ENCODE assay signal across 8 cellular contexts in the genomic region with DNA sequence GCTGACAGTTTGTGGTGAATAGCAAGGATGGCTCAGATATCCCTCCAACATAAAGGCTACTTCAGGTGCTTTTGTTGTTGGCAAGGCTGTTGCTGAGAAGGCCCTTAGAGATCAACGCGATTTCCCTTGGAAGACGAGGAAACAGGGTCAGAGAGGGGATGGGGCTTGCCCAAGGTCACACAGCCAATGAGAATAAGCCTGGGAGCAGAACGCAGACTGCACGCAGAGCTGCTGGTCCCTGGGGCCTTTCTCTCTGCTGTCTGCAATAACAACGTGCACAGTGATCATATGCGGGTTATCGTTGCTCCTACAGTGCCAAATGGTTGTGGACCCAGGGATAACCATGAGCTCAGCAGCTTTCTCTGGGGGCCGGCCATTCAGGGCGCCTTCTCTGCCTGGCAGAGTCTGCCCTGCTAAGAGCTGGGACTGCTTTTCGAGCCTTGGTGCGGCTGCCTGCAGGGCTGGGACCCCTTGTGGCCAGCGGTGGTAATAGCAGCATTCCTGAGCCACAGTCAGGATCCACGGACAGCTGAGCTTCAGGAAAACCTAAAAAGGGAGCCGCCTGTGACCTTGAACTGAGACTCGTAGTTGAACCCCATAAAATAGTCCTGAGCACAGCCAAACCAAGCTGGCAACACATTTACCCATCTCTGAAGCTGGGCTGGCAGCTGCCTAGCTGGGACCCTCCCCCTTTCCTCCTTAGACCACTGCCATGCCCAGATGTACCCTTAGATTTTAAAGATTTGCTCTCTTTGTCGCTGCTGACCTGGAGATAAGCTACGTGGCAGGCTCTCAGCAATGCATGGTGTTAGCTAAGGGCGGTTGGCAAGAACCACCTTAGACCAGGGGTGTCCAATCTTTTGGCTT. TPM values are rescaled to one million over a fixed set of nuclear protein-coding genes. Genes with fewer than 3 reads are reported as not detected.
A peak's percentile ranks its signal among the peaks of the same experiment; 100 is the strongest.
DNase-seq lines count a peak whose midpoint lies in the region; ATAC-seq, FAIRE-seq and TF ChIP-seq lines count a peak whose summit lies in the region.

No MANE protein-coding gene starts in this region.

- H4K20me1 ChIP-seq in H1 (replicated peaks in 1 of 2; ENCODE audit: control insufficient read depth in 1 of 2, insufficient read depth in 2 of 2, low read length in 2 of 2): no peaks in the 10 kb centered on the region

- no peak overlapping the region for H3K27ac Mint-ChIP-seq in activated CD4-positive, alpha-beta memory T cell treated with anti-CD3 and anti-CD28 coated beads, Interleukin-2, amount 10 ng/mL, durations not matched to agents 7 days and 5 days

- H2BK15ac ChIP-seq in H1 (ENCODE audit: low read length): peak overlapping the region; percentile 61; the same call in 1 of the 2 replicates

- H3K14ac ChIP-seq in H1 (ENCODE audit: insufficient read length): no peak overlapping the region

- H4K8ac ChIP-seq in H1 (ENCODE audit: extremely low read depth, insufficient read depth, low read length): no peak overlapping the region

- ATAC-seq in GM19035 (IDR thresholded peaks at IDR 0.05; ENCODE audit: unreplicated experiment): no peak

- no peak for TF ChIP-seq EP300 in H1 (IDR thresholded peaks at IDR 0.05; ENCODE audit: borderline replicate concordance in 1 of 2, low read depth in 2 of 2, low read length in 2 of 2)

- no peak overlapping the region for H2AK5ac ChIP-seq in H1 (ENCODE audit: low read depth, low read length)

- H3K9me3 Mint-ChIP-seq in activated CD4-positive, alpha-beta memory T cell treated with anti-CD3 and anti-CD28 coated beads, Interleukin-2, amount 10 ng/mL, durations not matched to agents 7 days and 5 days: no peaks in the 10 kb centered on the region

- peak; percentile 82 for FAIRE-seq in H1 (lab: Jason Lieb, UNC)

- CTCF ChIA-PET in AG04450 (lab: Charles Lee): interaction anchor here (0.6 to 4.2 kb wide), 31 partner anchors 10 to 1075 kb away, joined by 3 to 142 read pairs (median 4); partner anchors contain the start of gene HTR6
- CTCF ChIA-PET in activated CD4-positive, alpha-beta memory T cell treated with anti-CD3 and anti-CD28 coated beads, Interleukin-2, amount 10 ng/mL, durations not matched to agents 7 days and 5 days (lab: Charles Lee): interaction anchor here (0.5 to 7.0 kb wide), 15 partner anchors 9 to 209 kb away, joined by 3 to 77 read pairs (median 4); no protein-coding TSS in a partner anchor
- CTCF ChIA-PET in H1 (lab: Charles Lee; ENCODE audit: partially characterized antibody): interaction anchor here (0.7 to 9.8 kb wide), 42 partner anchors 9 to 896 kb away, joined by 3 to 127 read pairs (median 5); partner anchors contain the start of genes HTR6 and OTUD3

- peak overlapping the region; percentile 10 to 70; a peak in 3 of 4 replicates for H3K4me2 ChIP-seq in H1 (ENCODE audit: insufficient read depth in 1 of 2, low read depth in 2 of 2, low read length in 2 of 2)

- no peaks in the 10 kb centered on the region for H3K79me2 ChIP-seq in H1 (ENCODE audit: control insufficient read depth in 1 of 2, insufficient read depth in 2 of 2, low read length in 2 of 2)

- no peak overlapping the region for H2BK120ac ChIP-seq in H1 (replicated peaks; ENCODE audit: low read depth, low read length)

- peak overlapping the region; percentile 15 for H4K91ac ChIP-seq in H1 (replicated peaks; ENCODE audit: insufficient read length, low read length)

- no peaks in the 10 kb centered on the region; the same call in 1 of the 2 replicates for H3K79me1 ChIP-seq in H1 (ENCODE audit: low read depth, low read length)

- H2BK20ac ChIP-seq in H1 (ENCODE audit: low read length): 0 out of 2 replicates have a peak overlapping the region, but pooled peaks have one; percentile 53

- H3K56ac ChIP-seq in H1 (replicated peaks; ENCODE audit: insufficient read length, low read depth, low read length): no peak overlapping the region

- H3K36me3 ChIP-seq in H1 (ENCODE audit: control insufficient read depth in 2 of 4, insufficient read depth in 4 of 4, low read length in 3 of 4): no peaks in the 10 kb centered on the region

- no peak overlapping the region for H2BK5ac ChIP-seq in H1 (ENCODE audit: low read depth, low read length)

- H3K27ac ChIP-seq in AG04450 (ENCODE audit: low read depth, low read length) (no peak overlapping the region), H1 (ENCODE audit: low read depth, low read length) (no peak overlapping the region)

- H3K4me1 Mint-ChIP-seq in activated CD4-positive, alpha-beta memory T cell treated with anti-CD3 and anti-CD28 coated beads, Interleukin-2, amount 10 ng/mL, durations not matched to agents 7 days and 5 days: peaks cover 4% of the 10 kb centered on the region

- peaks cover 0 to 8% (median 3%) of the 10 kb centered on the region in 4 experiments; a peak in 5 of 7 replicates for H3K4me1 ChIP-seq in H1 (replicated peaks in 1 of 4; ENCODE audit: control insufficient read depth in 3 of 4, insufficient read depth in 4 of 4, low read length in 3 of 4)

- TF ChIP-seq CTCF in AG04450 (IDR thresholded peaks at IDR 0.05; ENCODE audit: low read depth, low read length) (peak; percentile 97), GM12875 (IDR thresholded peaks at IDR 0.05; ENCODE audit: borderline replicate concordance, insufficient read depth, low read depth, low read length) (peak; percentile 96), H1 (IDR thresholded peaks at IDR 0.05; ENCODE audit: control extremely low read depth in 1 of 3, insufficient read depth in 1 of 3, low read depth in 1 of 3, low read length in 3 of 3) (peak; percentile 92 to 95 (median 94))

- H3K9ac ChIP-seq in H1 (replicated peaks in 1 of 4; ENCODE audit: extremely low read depth in 1 of 4, low read depth in 3 of 4, low read length in 3 of 4): no peak overlapping the region

- POLR2A ChIA-PET in AG04450 (lab: Yijun Ruan, JAX): interaction anchor here (2.1 kb wide), 1 partner anchor 43 kb away, joined by 7 read pairs; no protein-coding TSS in a partner anchor
- POLR2A ChIA-PET in activated CD4-positive, alpha-beta memory T cell treated with anti-CD3 and anti-CD28 coated beads, Interleukin-2, amount 10 ng/mL, durations not matched to agents 7 days and 5 days (lab: Charles Lee): interaction anchor here (2.5 kb wide), 1 partner anchor 43 kb away, joined by 5 read pairs; no protein-coding TSS in a partner anchor
- POLR2A ChIA-PET in H1 (lab: Charles Lee; ENCODE audit: partially characterized antibody): interaction anchor here (2.2 kb wide), 1 partner anchor 11 kb away, joined by 6 read pairs; no protein-coding TSS in a partner anchor

- H2BK12ac ChIP-seq in H1 (ENCODE audit: low read depth, low read length): no peak overlapping the region

- H4K5ac ChIP-seq in H1 (ENCODE audit: insufficient read length, low read depth, low read length): no peak overlapping the region

- TF ChIP-seq RAD21 in H1 (IDR thresholded peaks at IDR 0.05 in 1 of 2, conservative IDR thresholded peaks at IDR 0.05 in 1 of 2; ENCODE audit: low read depth in 2 of 2, low read length in 2 of 2): peak; percentile 66 to 78

- no peaks in the 10 kb centered on the region for H3K27me3 Mint-ChIP-seq in activated CD4-positive, alpha-beta memory T cell treated with anti-CD3 and anti-CD28 coated beads, Interleukin-2, amount 10 ng/mL, durations not matched to agents 7 days and 5 days

- H2AFZ ChIP-seq in H1 (ENCODE audit: low read length): peak overlapping the region; percentile 99

- TF ChIP-seq POLR2A in H1 (IDR thresholded peaks at IDR 0.05; ENCODE audit: control extremely low read depth in 1 of 2, low read depth in 2 of 2, low read length in 2 of 2): no peak

- WGBS in H1 (ENCODE audit: extremely low coverage in 1 of 2, insufficient coverage in 1 of 2, insufficient read length in 1 of 2, insufficient replicate concordance in 2 of 2, low coverage in 1 of 2, low lambda C conversion rate in 2 of 2, missing lambda C conversion rate in 1 of 2), 2 experiments: 16% methylated on average over 19 of the region's 19 CpGs; no CpG with 5 or more reads in 1 of the 2 experiments

- H3K4me3 ChIP-seq in AG04450 (ENCODE audit: low read depth, low read length): no peak overlapping the region
- H3K4me3 ChIP-seq in GM12875 (ENCODE audit: low read depth, low read length): no peak overlapping the region
- H3K4me3 ChIP-seq in H1 (ENCODE audit: extremely low read depth in 1 of 4, insufficient read depth in 2 of 4, low read depth in 3 of 4, low read length in 4 of 4): peak overlapping the region in 1 of 4 experiments; percentile 41; a peak in 2 of 8 replicates

- no peak overlapping the region for H3K18ac ChIP-seq in H1 (ENCODE audit: extremely low read depth, low read length)

- DNase-seq in AG04450 (ENCODE audit: low read depth, low spot score) (peak; percentile 33), NCI-H2227 (lab: John Stamatoyannopoulos, UW; ENCODE audit: unreplicated experiment) (peak; percentile 81), H1 (ENCODE audit: low read depth in 1 of 2, low spot score in 2 of 2) (peak; percentile 69 to 95), medulla oblongata (ENCODE audit: extremely low spot score) (peak; percentile 71)
- peak; percentile 50 for DNase-seq in activated CD4-positive, alpha-beta memory T cell treated with anti-CD3 and anti-CD28 coated beads, Interleukin-2, amount 10 ng/mL, durations not matched to agents 7 days and 5 days
- peak; percentile 26 for DNase-seq in stimulated activated CD8-positive, alpha-beta memory T cell treated with anti-CD3 and anti-CD28 coated beads, Interleukin-15, amount 100 ng/mL, for 24 hours (ENCODE audit: low read depth)

- H3K9me3 ChIP-seq in AG04450 (ENCODE audit: control insufficient read depth, insufficient read depth, low read length): no peaks in the 10 kb centered on the region
- no peaks in the 10 kb centered on the region for H3K9me3 ChIP-seq in H1 (ENCODE audit: insufficient read depth in 2 of 2, low read depth in 1 of 2, low read length in 1 of 2)

- H3K27me3 ChIP-seq in AG04450 (ENCODE audit: control insufficient read depth, insufficient read depth, low read length) (no peaks in the 10 kb centered on the region), H1 (replicated peaks in 1 of 4; ENCODE audit: control insufficient read depth in 3 of 4, extremely low read depth in 1 of 4, insufficient read depth in 3 of 4, low read length in 3 of 4) (no peaks in the 10 kb centered on the region)

- no peaks in the 10 kb centered on the region for H3K23me2 ChIP-seq in H1 (ENCODE audit: low read depth, low read length)

- peaks cover 4% of the 10 kb centered on the region for H3K36me3 Mint-ChIP-seq in activated CD4-positive, alpha-beta memory T cell treated with anti-CD3 and anti-CD28 coated beads, Interleukin-2, amount 10 ng/mL, durations not matched to agents 7 days and 5 days (ENCODE audit: low read depth)

- no peak overlapping the region for H3K23ac ChIP-seq in H1 (ENCODE audit: insufficient read length)

- H3K4me3 Mint-ChIP-seq in activated CD4-positive, alpha-beta memory T cell treated with anti-CD3 and anti-CD28 coated beads, Interleukin-2, amount 10 ng/mL, durations not matched to agents 7 days and 5 days: no peak overlapping the region

- H3K4ac ChIP-seq in H1 (replicated peaks; ENCODE audit: insufficient read length, low read depth, low read length): no peak overlapping the region

RNA-seq across cellular contexts. Expression of gene HTR6, which starts 39.8 kb away (rescaled TPM):
- polyA plus RNA-seq in AG04450 (2011; rRNA removed) (not detected in 2 replicates), H1 (2011; rRNA removed) (0.95 and 1.4 TPM in 2 replicates)
- not detected in 2 replicates for polyA minus RNA-seq in AG04450 (2011; rRNA and poly(A)+ RNA removed)
- not detected for total RNA-seq in activated CD4-positive, alpha-beta memory T cell treated with anti-CD3 and anti-CD28 coated beads, Interleukin-2, amount 10 ng/mL, durations not matched to agents 7 days and 5 days
- 0.69 and 0.76 TPM in 2 replicates for total RNA-seq in H1 (2021; fragmentation: NEBNext Ultra II Directional; extraction: Animal tissue kit (Norgen Biotek cat#: 25700))
- 0.44 TPM for polyA plus RNA-seq in H1 (2011; cell fraction: cytosol; rRNA removed)
- polyA plus RNA-seq in H1 (2011; cell fraction: nucleus; rRNA removed): 0.93 TPM
- 0.29 to 1.0 TPM (median 0.73 TPM) in 4 replicates for polyA plus RNA-seq in H1 (2012, experiment 1 of 2)
- 0.64 TPM for polyA plus RNA-seq in H1 (2012, experiment 2 of 2)
- 1.4 TPM for polyA plus RNA-seq in H1 (2013, experiment 1 of 2)
- polyA plus RNA-seq in H1 (2013, experiment 2 of 2): 1.1 TPM
- 0.22 and 0.24 TPM in 2 replicates for polyA minus RNA-seq in H1 (2011; rRNA and poly(A)+ RNA removed)
- polyA minus RNA-seq in H1 (2011; cell fraction: cytosol; rRNA and poly(A)+ RNA removed): 1.7 TPM
- polyA minus RNA-seq in H1 (2011; cell fraction: nucleus; rRNA and poly(A)+ RNA removed): 1.1 TPM

Comparison
In these comparisons a context has a peak if more than half of its experiments do, and no peak if none do; other contexts are left out.
1. DNase-seq: peak in every context shown above with its lines; median percentile 82 in H1; 81 in NCI-H2227; 71 in medulla oblongata; 50 in activated CD4-positive, alpha-beta memory T cell treated with anti-CD3 and anti-CD28 coated beads, Interleukin-2, amount 10 ng/mL, durations not matched to agents 7 days and 5 days; 33 in AG04450; 26 in stimulated activated CD8-positive, alpha-beta memory T cell treated with anti-CD3 and anti-CD28 coated beads, Interleukin-15, amount 100 ng/mL, for 24 hours.